19 cellular contexts compared by ENCODE assay signal in genomic region chr17:43129671-43130010, GRCh38. TPM values are rescaled to one million over a fixed set of nuclear protein-coding genes. Genes with fewer than 3 reads are reported as not detected.
DNase-seq lines count a peak whose midpoint lies in the region; ATAC-seq, FAIRE-seq and TF ChIP-seq lines count a peak whose summit lies in the region.
"Had no signal": no experiment of that assay in that cellular context is flagged by ENCODE, and none has a peak within 500 bp of the region (broad histone marks: within the 10 kb centered on the region; RNA-seq: fewer than 3 reads in every experiment).

No MANE protein-coding gene starts in this region.

- TF ChIP-seq CTCF in Calu3 (IDR thresholded peaks at IDR 0.05; ENCODE audit: unreplicated experiment) (no peak), body of pancreas (IDR thresholded peaks at IDR 0.05) (no peak), kidney (IDR thresholded peaks at IDR 0.05; ENCODE audit: borderline replicate concordance, extremely low read depth, insufficient read depth) (no peak), sigmoid colon (IDR thresholded peaks at IDR 0.05) (no peak)

- CTCF ChIA-PET in Calu3 (lab: Charles Lee) (interaction anchor here (0.9 to 1.7 kb wide), 5 partner anchors 15 to 209 kb away, joined by 3 to 15 read pairs (median 5); no protein-coding TSS in a partner anchor), HEK293T (lab: Yijun Ruan, JAX) (no interaction called here)

- H3K27ac Mint-ChIP-seq in Calu3 (ENCODE audit: unreplicated experiment), result peak overlapping the region; percentile 87
- H3K27ac Mint-ChIP-seq: memory B cell, neural progenitor cell had no signal

- no peak overlapping the region for H3K9ac ChIP-seq in kidney (ENCODE audit: low read length in 2 of 2)
- H3K9ac ChIP-seq: GM23248, neural progenitor cell had no signal

- no peaks in the 10 kb centered on the region for H3K27me3 Mint-ChIP-seq in Calu3 (ENCODE audit: unreplicated experiment)
- H3K27me3 Mint-ChIP-seq: memory B cell had no signal

- H3K27me3 ChIP-seq in body of pancreas (no peaks in the 10 kb centered on the region), sigmoid colon (no peaks in the 10 kb centered on the region)
- H3K27me3 ChIP-seq: neural progenitor cell, SJSA1 had no signal

- intact Hi-C loops in Calu3 (cut with micrococcal nuclease; ENCODE audit: unreplicated experiment) (loop anchor here (2.0 kb wide), 2 partner anchors 41 to 105 kb away; partner anchors contain the start of genes NBR1 and RND2), body of pancreas (cut with DNase I) (loop anchor here (5.0 to 10.0 kb wide), 2 partner anchors 38 to 105 kb away; partner anchors contain the start of genes RND2 and VAT1), kidney (cut with DNase I) (no loop called here), sigmoid colon (cut with DNase I) (loop anchor here (5.0 kb wide), 1 partner anchor 102 kb away; the partner anchor contains the start of gene RND2)

- DNase-seq in Calu3 (no peak), body of pancreas (no peak), kidney (no peak), sigmoid colon (no peak), activated T-cell treated with anti-CD3 and anti-CD28 coated beads for 4 hours (no peak), NCI-H446 treated with DMSO at 0.1 percent for 48 hours (lab: John Stamatoyannopoulos, UW) (no peak), HEK293T (ENCODE audit: extremely low spot score) (no peak)
- DNase-seq: activated CD4-positive, alpha-beta T cell treated with anti-CD3 and anti-CD28 coated beads for 1 hour; activated effector memory CD4-positive, alpha-beta T cell treated with Interleukin-2 at 50 U/mL for 16 hours; amniotic stem cell; NCI-H510A treated with DMSO at 0.1 percent for 48 hours; T-helper 9 cell had no signal

- peak overlapping the region; percentile 97 for H3K4me3 Mint-ChIP-seq in Calu3 (ENCODE audit: low read depth, unreplicated experiment)
- H3K4me3 Mint-ChIP-seq: memory B cell, neural progenitor cell had no signal

- peaks cover 51% of the 10 kb centered on the region for H3K4me1 Mint-ChIP-seq in Calu3 (ENCODE audit: low read depth, unreplicated experiment)

- peaks cover 97% of the 10 kb centered on the region for H3K36me3 Mint-ChIP-seq in Calu3 (ENCODE audit: insufficient read depth, unreplicated experiment)

- FAIRE-seq in kidney (lab: Jason Lieb, UNC), result no peak
- FAIRE-seq: endometrium, frontal cortex had no signal

- no peak for TF ChIP-seq EP300 in sigmoid colon (IDR thresholded peaks at IDR 0.05)

- ATAC-seq in body of pancreas, result no peak
- ATAC-seq in GM21390 (IDR thresholded peaks at IDR 0.05; ENCODE audit: unreplicated experiment), result no peak

- H3K27ac ChIP-seq in body of pancreas, result peak overlapping the region; percentile 68 to 88 (median 80)
- peak overlapping the region; percentile 43 to 53 for H3K27ac ChIP-seq in kidney (ENCODE audit: low read depth in 2 of 2, low read length in 2 of 2)
- H3K27ac ChIP-seq in sigmoid colon, result peak overlapping the region in 3 of 4 donors; percentile 9 to 60 (median 28)
- H3K27ac ChIP-seq: GM23248, neural progenitor cell, SJSA1 had no signal

- 13 to 17% methylated on average over 10 to 11 of the region's 11 CpGs for WGBS in body of pancreas, 2 donors
- WGBS in sigmoid colon, 2 donors, result 89 to 90% methylated on average over 11 of the region's 11 CpGs

- H3K4me3 ChIP-seq in body of pancreas (no peak overlapping the region), kidney (ENCODE audit: low read length in 2 of 2) (peak overlapping the region in 1 of 2 donors; percentile 22), sigmoid colon (no peak overlapping the region)
- H3K4me3 ChIP-seq: GM23248, neural progenitor cell, SJSA1 had no signal

- H3K9me3 Mint-ChIP-seq in Calu3 (ENCODE audit: low read depth, unreplicated experiment), result no peaks in the 10 kb centered on the region
- H3K9me3 Mint-ChIP-seq: memory B cell, neural progenitor cell had no signal

- no TSS peak for BruUV-seq in Calu3 (replicated peaks; lab: Mats Ljungman, UMichigan)

- POLR2A ChIA-PET in HEK293T (lab: Yijun Ruan, JAX), result interaction anchor here (1.0 kb wide), 1 partner anchor 12 kb away, joined by 3 read pairs; no protein-coding TSS in a partner anchor

- no peaks in the 10 kb centered on the region for H3K9me3 ChIP-seq in body of pancreas
- H3K9me3 ChIP-seq in kidney (ENCODE audit: control insufficient read depth in 1 of 2, low read length in 2 of 2), result no peaks in the 10 kb centered on the region
- H3K9me3 ChIP-seq in sigmoid colon, result no peaks in the 10 kb centered on the region
- H3K9me3 ChIP-seq: SJSA1 had no signal

- peaks cover 0 to 3% of the 10 kb centered on the region in 2 donors for H3K36me3 ChIP-seq in body of pancreas (replicated peaks in 1 of 2; ENCODE audit: insufficient read depth in 1 of 2, low read depth in 2 of 2)
- H3K36me3 ChIP-seq in kidney (ENCODE audit: control insufficient read depth in 1 of 2, insufficient read depth in 2 of 2, low read length in 2 of 2), result peaks cover 2 to 5% of the 10 kb centered on the region in 2 donors
- peaks cover 0 to 29% (median under 1%) of the 10 kb centered on the region in 4 donors for H3K36me3 ChIP-seq in sigmoid colon
- H3K36me3 ChIP-seq: neural progenitor cell had no signal

- H3K4me1 ChIP-seq in body of pancreas (peaks cover 42% of the 10 kb centered on the region), kidney (ENCODE audit: control insufficient read depth in 1 of 2, insufficient read depth in 1 of 2, low read depth in 1 of 2, low read length in 2 of 2) (peaks cover 6 to 8% of the 10 kb centered on the region in 2 donors), sigmoid colon (peaks cover 0 to 18% (median 14%) of the 10 kb centered on the region in 4 donors)
- H3K4me1 ChIP-seq: neural progenitor cell had no signal

- TF ChIP-seq POLR2A in body of pancreas (IDR thresholded peaks at IDR 0.05) (no peak), sigmoid colon (IDR thresholded peaks at IDR 0.05) (no peak)

TF ChIP-seq in HEK293T, 16 proteins besides CTCF, POLR2A, EP300 and RAD21:
- TF ChIP-seq TARDBP (IDR thresholded peaks at IDR 0.05), result no peak

RNA-seq across cellular contexts. Expression of gene BRCA1, which starts 4.5 kb away (rescaled TPM):
- total RNA-seq in Calu3 (2022) (62.7 and 67.1 TPM in 2 replicates), body of pancreas (1 to 10 TPM; 2.6 to 7.6 TPM), kidney (5.1 TPM), sigmoid colon (10 to 100 TPM in 1 of 4 donors, 1 to 10 TPM in 3; 5.4 to 10.2 (median 6.1) TPM)
- polyA plus RNA-seq in kidney (ENCODE audit: insufficient read depth, low read depth, low replicate concordance) (1.4 TPM), sigmoid colon (1 to 10 TPM in 2 of 3 donors, under 1 TPM in 1; 0.60 to 9.9 (median 2.5) TPM)

RNA-seq across cellular contexts. Expression of gene NBR1, which starts 41.4 kb away (rescaled TPM):
- total RNA-seq in Calu3 (2022) (89.0 and 101 TPM in 2 replicates), body of pancreas (10 to 100 TPM; 16.2 to 41.0 TPM), kidney (88.9 TPM), sigmoid colon (10 to 100 TPM; 77.5 to 98.1 (median 81.5) TPM)
- polyA plus RNA-seq in kidney (ENCODE audit: insufficient read depth, low read depth, low replicate concordance) (50.4 TPM), sigmoid colon (10 to 100 TPM; 50.9 to 93.4 (median 74.5) TPM)

Comparison
In these comparisons a context has a peak if more than half of its experiments do, and no peak if none do; other contexts are left out.
1. H3K27ac ChIP-seq: peak in every context shown above with its lines; median percentile 80 in body of pancreas; 48 in kidney; 28 in sigmoid colon.